8 cellular contexts compared by ENCODE assay signal in the genomic region with DNA sequence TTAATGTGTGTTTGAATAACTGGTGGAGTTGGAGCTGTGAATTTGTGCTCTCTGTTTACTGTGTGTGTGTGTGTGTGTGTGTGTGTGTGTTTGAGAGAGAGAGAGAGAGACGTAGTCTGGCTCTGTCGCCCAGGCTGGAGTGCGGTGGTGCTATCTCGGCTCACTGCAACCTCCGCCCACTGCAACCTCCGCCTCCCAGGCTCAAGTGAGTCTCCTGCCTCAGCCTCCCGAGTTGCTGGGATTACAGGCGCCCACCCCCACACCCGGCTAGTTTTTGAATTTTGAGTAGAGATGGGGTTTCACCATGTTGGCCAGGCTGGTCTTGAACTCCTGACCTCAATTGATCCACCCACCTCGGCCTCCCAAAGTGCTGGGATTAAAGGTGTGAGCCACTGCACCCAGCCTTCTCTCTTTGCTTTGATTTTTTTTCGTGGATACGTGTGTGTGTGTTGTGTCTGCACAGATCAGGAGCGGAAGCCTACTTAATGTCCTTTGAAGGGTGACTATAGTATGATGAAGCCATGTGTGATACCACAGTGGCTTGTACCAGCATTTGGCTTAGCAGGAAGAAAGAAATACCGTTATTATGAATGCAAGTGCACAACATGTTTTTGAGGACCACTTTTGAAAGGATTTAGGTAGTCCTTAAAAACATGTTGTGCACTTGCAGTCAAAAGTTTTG. TPM values are rescaled to one million over a fixed set of nuclear protein-coding genes. Genes with fewer than 3 reads are reported as not detected.
A peak's percentile ranks its signal among the peaks of the same experiment; 100 is the strongest.
DNase-seq lines count a peak whose midpoint lies in the region; ATAC-seq and TF ChIP-seq lines count a peak whose summit lies in the region.
"Not testable (repeated sequence)": the region's sequence is repeated elsewhere in the genome, so short reads cannot be mapped to it uniquely, and the experiment has no call there.

No MANE protein-coding gene starts in this region.

- H3K4me3 ChIP-seq in OCI-LY3 (ENCODE audit: low read length) (peak overlapping the region; percentile 90), fibroblast of mammary gland (ENCODE audit: control insufficient read depth, low read depth, low read length) (peak overlapping the region; percentile 66), muscle layer of duodenum (ENCODE audit: low read depth in 1 of 2, low read length in 2 of 2) (peak overlapping the region; percentile 71 to 90), thoracic aorta (peak overlapping the region; percentile 73)

- H3K9ac ChIP-seq in OCI-LY3 (ENCODE audit: low read length): not testable (repeated sequence)

- not testable (repeated sequence) for TF ChIP-seq CTCF in OCI-LY3 (IDR thresholded peaks at IDR 0.05; ENCODE audit: low read depth, low read length); fibroblast of mammary gland (conservative IDR thresholded peaks at IDR 0.05; ENCODE audit: control insufficient read depth, insufficient read depth, low read depth, low read length); thoracic aorta (IDR thresholded peaks at IDR 0.05)

- H3K36me3 ChIP-seq in OCI-LY3 (replicated peaks; ENCODE audit: low read depth, low read length); muscle layer of duodenum (ENCODE audit: control insufficient read depth in 1 of 2, insufficient read depth in 2 of 2, low read length in 2 of 2); thoracic aorta: not testable (repeated sequence)

- not testable (repeated sequence) for H3K27ac ChIP-seq in OCI-LY3 (ENCODE audit: low read length); muscle layer of duodenum (ENCODE audit: low read length); thoracic aorta

- DNase-seq in GF-D8 (lab: John Stamatoyannopoulos, UW): peak; percentile 56
- DNase-seq in activated CD8-positive, alpha-beta memory T cell treated with anti-CD3 and anti-CD28 coated beads for 24 hours: peak; percentile 77
- peak; percentile 57 for DNase-seq in activated naive CD8-positive, alpha-beta T cell treated with anti-CD3 and anti-CD28 coated beads, Interleukin-2, amount 50 U/mL, for 24 hours
- not testable (repeated sequence) for DNase-seq in fibroblast of mammary gland (ENCODE audit: low read depth); thoracic aorta (ENCODE audit: low spot score)
- DNase-seq in stimulated activated CD4-positive, alpha-beta T cell treated with anti-CD3 and anti-CD28 coated beads, Interleukin-15, amount 100 ng/mL, for 24 hours: peak; percentile 65

- H3K79me2 ChIP-seq in OCI-LY3 (ENCODE audit: low read length): not testable (repeated sequence)

- not testable (repeated sequence) for H3K36me3 Mint-ChIP-seq in activated naive CD8-positive, alpha-beta T cell treated with anti-CD3 and anti-CD28 coated beads, Interleukin-2, amount 50 U/mL, for 24 hours (ENCODE audit: low read depth)

- not testable (repeated sequence) for H3K27me3 ChIP-seq in OCI-LY3 (ENCODE audit: low read depth, low read length); muscle layer of duodenum (ENCODE audit: low read depth, low read length); thoracic aorta (replicated peaks; ENCODE audit: insufficient read depth)

- H3K9me3 Mint-ChIP-seq in activated naive CD8-positive, alpha-beta T cell treated with anti-CD3 and anti-CD28 coated beads, Interleukin-2, amount 50 U/mL, for 24 hours: not testable (repeated sequence)

- peak; percentile 57 for ATAC-seq in activated naive CD8-positive, alpha-beta T cell treated with anti-CD3 and anti-CD28 coated beads, Interleukin-2, amount 50 U/mL, for 24 hours
- not testable (repeated sequence) for ATAC-seq in thoracic aorta (ENCODE audit: insufficient number of reproducible peaks, low FRiP score, low read depth)

- H3K27me3 Mint-ChIP-seq in activated naive CD8-positive, alpha-beta T cell treated with anti-CD3 and anti-CD28 coated beads, Interleukin-2, amount 50 U/mL, for 24 hours: not testable (repeated sequence)

- peak overlapping the region; percentile 64 for H3K27ac Mint-ChIP-seq in activated naive CD8-positive, alpha-beta T cell treated with anti-CD3 and anti-CD28 coated beads, Interleukin-2, amount 50 U/mL, for 24 hours

- peak overlapping the region; percentile 93 for H3K4me3 Mint-ChIP-seq in activated naive CD8-positive, alpha-beta T cell treated with anti-CD3 and anti-CD28 coated beads, Interleukin-2, amount 50 U/mL, for 24 hours

- peak overlapping the region; percentile 60; the same call in 1 of the 2 replicates for H2AFZ ChIP-seq in OCI-LY3 (ENCODE audit: low read depth, low read length)

- H3K9me3 ChIP-seq in OCI-LY3 (ENCODE audit: insufficient read depth, low read length); muscle layer of duodenum (ENCODE audit: control insufficient read depth in 1 of 2, low read length in 2 of 2); thoracic aorta: not testable (repeated sequence)

- H3K4me2 ChIP-seq in OCI-LY3 (ENCODE audit: low read length): peak overlapping the region; percentile 91

- H3K4me1 Mint-ChIP-seq in activated naive CD8-positive, alpha-beta T cell treated with anti-CD3 and anti-CD28 coated beads, Interleukin-2, amount 50 U/mL, for 24 hours: peaks cover 41% of the 10 kb centered on the region

- H3K4me1 ChIP-seq in OCI-LY3 (ENCODE audit: low read length) (peaks cover 12% of the 10 kb centered on the region; the same call in 1 of the 2 replicates), muscle layer of duodenum (ENCODE audit: control insufficient read depth in 1 of 2, insufficient read depth in 2 of 2, low read length in 2 of 2) (peaks cover 0 to 12% of the 10 kb centered on the region in 2 donors), thoracic aorta (ENCODE audit: control insufficient read depth in 1 of 2, low read depth in 2 of 2) (peaks cover 0 to 16% of the 10 kb centered on the region in 2 donors)

- H4K20me1 ChIP-seq in OCI-LY3 (ENCODE audit: insufficient read depth, low read length): not testable (repeated sequence)

RNA-seq across cellular contexts. Expression of a gene that starts 1.5 kb away (rescaled TPM):
- 1 to 10 TPM; 2.2 to 4.6 TPM for total RNA-seq in thoracic aorta
